ENCODE assay signal across 8 cellular contexts in genomic region chr17:79812969-79813825, GRCh38. TPM values are rescaled to one million over a fixed set of nuclear protein-coding genes. Genes with fewer than 3 reads are reported as not detected.
DNase-seq lines count a peak whose midpoint lies in the region; ATAC-seq and TF ChIP-seq lines count a peak whose summit lies in the region.

No MANE protein-coding gene starts in this region.

- no peak for DNase-seq in activated naive CD4-positive, alpha-beta T cell treated with anti-CD3 and anti-CD28 coated beads for 36 hours
- no peak for DNase-seq in activated naive CD4-positive, alpha-beta T cell treated with anti-CD3 and anti-CD28 coated beads, Interleukin-2, amount 50 U/mL, for 16 hours
- DNase-seq in left ventricle myocardium inferior (no peak), cerebellum (ENCODE audit: low spot score) (no peak), NK-92 (lab: John Stamatoyannopoulos, UW; ENCODE audit: unreplicated experiment) (no peak), uterus (no peak)

- H3K9me3 Mint-ChIP-seq in activated naive CD4-positive, alpha-beta T cell treated with anti-CD3 and anti-CD28 coated beads for 36 hours, result no peaks in the 10 kb centered on the region

- peaks cover 24% of the 10 kb centered on the region for H3K4me1 Mint-ChIP-seq in activated naive CD4-positive, alpha-beta T cell treated with anti-CD3 and anti-CD28 coated beads for 36 hours (ENCODE audit: low read depth)

- no peak for ATAC-seq in SK-N-SH treated with all-trans-retinoic acid at 6 μM for 48 hours

- H3K9me3 ChIP-seq in left ventricle myocardium inferior (replicated peaks) (no peaks in the 10 kb centered on the region), thymus (ENCODE audit: control insufficient read depth) (no peaks in the 10 kb centered on the region), uterus (no peaks in the 10 kb centered on the region)

- intact Hi-C loops in activated naive CD4-positive, alpha-beta T cell treated with anti-CD3 and anti-CD28 coated beads for 36 hours (cut with micrococcal nuclease), result loop anchor here (1.0 kb wide), 1 partner anchor 9 kb away; no protein-coding TSS in a partner anchor
- intact Hi-C loops in left ventricle myocardium inferior (cut with micrococcal nuclease) (no loop called here), uterus (cut with DNase I; ENCODE audit: low total_unique reads) (no loop called here)

- no peak overlapping the region for H3K27ac ChIP-seq in left ventricle myocardium inferior (replicated peaks)
- H3K27ac ChIP-seq in thymus (ENCODE audit: low read depth), result no peak overlapping the region
- H3K27ac ChIP-seq in uterus, result no peak overlapping the region

- H3K4me1 ChIP-seq in left ventricle myocardium inferior, result peaks cover 56% of the 10 kb centered on the region
- H3K4me1 ChIP-seq in thymus (ENCODE audit: control insufficient read depth, insufficient read depth, low read length), result peaks cover 52% of the 10 kb centered on the region
- peaks cover 0 to 34% of the 10 kb centered on the region in 2 donors for H3K4me1 ChIP-seq in uterus

- H3K27me3 ChIP-seq in left ventricle myocardium inferior (ENCODE audit: low read depth) (peaks cover 98% of the 10 kb centered on the region), thymus (ENCODE audit: control insufficient read depth, insufficient read depth) (peaks cover 92% of the 10 kb centered on the region), uterus (peaks cover 41 to 54% of the 10 kb centered on the region in 2 donors)

- TF ChIP-seq POLR2A in uterus (IDR thresholded peaks at IDR 0.05), result no peak

- H3K27me3 Mint-ChIP-seq in activated naive CD4-positive, alpha-beta T cell treated with anti-CD3 and anti-CD28 coated beads for 36 hours (ENCODE audit: low read depth), result peaks cover 47% of the 10 kb centered on the region

- TF ChIP-seq CTCF in left ventricle myocardium inferior (IDR thresholded peaks at IDR 0.05; ENCODE audit: borderline replicate concordance), result no peak
- TF ChIP-seq CTCF in uterus (IDR thresholded peaks at IDR 0.05), result no peak

- H3K4me3 ChIP-seq in left ventricle myocardium inferior, result peak overlapping the region; percentile 60
- peak overlapping the region; percentile 62 for H3K4me3 ChIP-seq in thymus (ENCODE audit: low read length)
- H3K4me3 ChIP-seq in uterus, result no peak overlapping the region

- no peak overlapping the region for H3K27ac Mint-ChIP-seq in activated naive CD4-positive, alpha-beta T cell treated with anti-CD3 and anti-CD28 coated beads for 36 hours

- CTCF ChIA-PET in activated naive CD4-positive, alpha-beta T cell treated with anti-CD3 and anti-CD28 coated beads for 36 hours (lab: Charles Lee), result interaction anchor here (0.8 to 1.5 kb wide), 3 partner anchors 22 to 29 kb away, joined by 3 read pairs; no protein-coding TSS in a partner anchor

- H3K36me3 ChIP-seq in left ventricle myocardium inferior (no peaks in the 10 kb centered on the region), thymus (ENCODE audit: control insufficient read depth, insufficient read depth) (no peaks in the 10 kb centered on the region), uterus (no peaks in the 10 kb centered on the region)

- 1% methylated on average over 102 of the region's 102 CpGs for WGBS in thymus

- H3K36me3 Mint-ChIP-seq in activated naive CD4-positive, alpha-beta T cell treated with anti-CD3 and anti-CD28 coated beads for 36 hours (ENCODE audit: low read depth), result no peaks in the 10 kb centered on the region

- peak overlapping the region; percentile 34 for H3K4me3 Mint-ChIP-seq in activated naive CD4-positive, alpha-beta T cell treated with anti-CD3 and anti-CD28 coated beads for 36 hours

TF ChIP-seq in SK-N-SH treated with all-trans-retinoic acid at 6 μM for 48 hours, 23 proteins besides CTCF, POLR2A, EP300 and RAD21:
- TF ChIP-seq GLIS3 (CRISPR knock-in tag; IDR thresholded peaks at IDR 0.05), result peak; percentile 31; the same call in 1 of the 2 replicates
- TF ChIP-seq ZNF565 (CRISPR knock-in tag; conservative IDR thresholded peaks at IDR 0.05; ENCODE audit: low read depth), result no peak
- no peak for TF ChIP-seq CSDC2 (CRISPR knock-in tag; IDR thresholded peaks at IDR 0.05)

RNA-seq across cellular contexts. Expression of gene CBX8, which starts 16.3 kb away (rescaled TPM):
- 1 to 10 TPM; 3.8 to 3.9 TPM for total RNA-seq in activated naive CD4-positive, alpha-beta T cell treated with anti-CD3 and anti-CD28 coated beads for 36 hours
- total RNA-seq in left ventricle myocardium inferior (7.5 TPM), cerebellum (7.4 TPM), uterus (10 to 100 TPM in 1 of 4 donors, 1 to 10 TPM in 2, not detected in 1; 1.8 to 10.7 (median 2.6) TPM)
- polyA plus RNA-seq in thymus, result 12.8 TPM

RNA-seq across cellular contexts. Expression of gene CBX4, which starts 26.0 kb away (rescaled TPM):
- total RNA-seq in activated naive CD4-positive, alpha-beta T cell treated with anti-CD3 and anti-CD28 coated beads for 36 hours, result 10 to 100 TPM; 22.7 to 26.3 TPM
- 28.7 TPM for total RNA-seq in left ventricle myocardium inferior
- polyA plus RNA-seq in thymus, result 32.1 TPM
- 15.4 TPM for total RNA-seq in cerebellum
- total RNA-seq in uterus, result 1 to 10 TPM in 2 of 4 donors, under 1 TPM in 2; 0.26 to 8.4 (median 3.5) TPM

RNA-seq across cellular contexts. Expression of gene CBX2, which starts 35.2 kb away (rescaled TPM):
- 1 to 10 TPM; 5.2 to 5.8 TPM for total RNA-seq in activated naive CD4-positive, alpha-beta T cell treated with anti-CD3 and anti-CD28 coated beads for 36 hours
- total RNA-seq in left ventricle myocardium inferior (2.6 TPM), cerebellum (19.9 TPM), uterus (10 to 100 TPM in 1 of 4 donors, 1 to 10 TPM in 2, not detected in 1; 1.0 to 14.9 (median 4.6) TPM)
- 4.4 TPM for polyA plus RNA-seq in thymus

Comparison
In these comparisons a context has a peak if more than half of its experiments do, and no peak if none do; other contexts are left out.
1. H3K4me3 ChIP-seq: peak in left ventricle myocardium inferior (single experiment) and thymus (single experiment); none in uterus (0 of 2).